In genomic region chr3:9352917-9353823, GRCh38 we compare ENCODE assay signal across 7 cellular contexts. TPM values are rescaled to one million over a fixed set of nuclear protein-coding genes. Genes with fewer than 3 reads are reported as not detected.
DNase-seq lines count a peak whose midpoint lies in the region; ATAC-seq and TF ChIP-seq lines count a peak whose summit lies in the region.

No MANE protein-coding gene starts in this region.

- H3K9me2 ChIP-seq in PC-3 (replicated peaks; ENCODE audit: low read length), result no peaks in the 10 kb centered on the region

- no peaks in the 10 kb centered on the region for H3K36me3 ChIP-seq in PC-3 (ENCODE audit: low read depth, low read length)
- H3K36me3 ChIP-seq in thoracic aorta, result no peaks in the 10 kb centered on the region

- CTCF ChIA-PET in GM10248 (lab: Yijun Ruan, JAX) (interaction anchor here (0.7 to 3.4 kb wide), 24 partner anchors 9 to 381 kb away, joined by 3 to 44 read pairs (median 4); partner anchors contain the start of gene THUMPD3), PC-3 (lab: Charles Lee) (interaction anchor here (0.7 to 1.4 kb wide), 13 partner anchors 8 to 396 kb away, joined by 3 to 7 read pairs (median 4); partner anchors contain the start of genes SETD5 and THUMPD3)

- H3K4me2 ChIP-seq in PC-3 (ENCODE audit: low read length), result peak overlapping the region; percentile 61

- H3K27ac Mint-ChIP-seq in neural crest cell (ENCODE audit: unreplicated experiment), result no peak overlapping the region

- no peaks in the 10 kb centered on the region for H3K79me2 ChIP-seq in PC-3 (ENCODE audit: low read length)

- ATAC-seq in PC-3 (peak; percentile 52), thoracic aorta (ENCODE audit: insufficient number of reproducible peaks, low FRiP score, low read depth) (peak; percentile 82)

- H3K27me3 ChIP-seq in PC-3 (ENCODE audit: low read length) (no peaks in the 10 kb centered on the region), thoracic aorta (replicated peaks; ENCODE audit: insufficient read depth) (no peaks in the 10 kb centered on the region)

- no TSS peak for BruUV-seq in PC-3 (replicated peaks; lab: Mats Ljungman, UMichigan)

- no peaks in the 10 kb centered on the region for H4K20me1 ChIP-seq in PC-3 (ENCODE audit: low read length)

- H2AFZ ChIP-seq in PC-3 (ENCODE audit: low read length), result peak overlapping the region; percentile 31; the same call in 1 of the 2 replicates

- H3K27me3 Mint-ChIP-seq in neural crest cell (ENCODE audit: low read depth), result no peaks in the 10 kb centered on the region

- peak overlapping the region; percentile 81 for H3K9ac ChIP-seq in PC-3 (ENCODE audit: low read length)

- no peaks in the 10 kb centered on the region for H3K36me3 Mint-ChIP-seq in neural crest cell (ENCODE audit: low read depth)

- peaks cover 22% of the 10 kb centered on the region for H3K4me1 Mint-ChIP-seq in neural crest cell

- H3K9me3 Mint-ChIP-seq in neural crest cell, result no peaks in the 10 kb centered on the region

- H3K4me1 ChIP-seq in PC-3 (ENCODE audit: insufficient read depth, low read length) (peaks cover 74% of the 10 kb centered on the region), thoracic aorta (ENCODE audit: control insufficient read depth in 1 of 2, low read depth in 2 of 2) (no peaks in the 10 kb centered on the region)

- H3K9me3 ChIP-seq in PC-3 (ENCODE audit: low read length) (no peaks in the 10 kb centered on the region), thoracic aorta (no peaks in the 10 kb centered on the region)

- intact Hi-C loops in PC-3 (cut with micrococcal nuclease), result loop anchor here (1.0 to 5.0 kb wide), 7 partner anchors 10 to 382 kb away; partner anchors contain the start of genes SRGAP3 and THUMPD3

- peak; percentile 62 for DNase-seq in GM10248 (ENCODE audit: extremely low spot score)
- peak; percentile 33 for DNase-seq in HK-2 (ENCODE audit: unreplicated experiment)
- DNase-seq in PC-3, result peak; percentile 80
- peak; percentile 22 for DNase-seq in activated T-helper 1 cell treated with Interleukin-2 at 50 U/mL for 16 hours (ENCODE audit: low read depth)
- DNase-seq in fibroblast of the conjunctiva (ENCODE audit: low read depth), result peak; percentile 74
- DNase-seq in neural crest cell (ENCODE audit: low read depth, low spot score), result peak; percentile 59
- no peak for DNase-seq in thoracic aorta (ENCODE audit: low spot score)

- POLR2A ChIA-PET in GM10248 (lab: Yijun Ruan, JAX) (interaction anchor here (0.8 kb wide), 1 partner anchor 43 kb away, joined by 3 read pairs; no protein-coding TSS in a partner anchor), PC-3 (lab: Charles Lee; ENCODE audit: unreplicated experiment) (interaction anchor here (0.6 kb wide), 1 partner anchor 44 kb away, joined by 3 read pairs; the partner anchor contains the start of gene SETD5)

- peak overlapping the region; percentile 17; the same call in 1 of the 2 replicates for H3K4me3 ChIP-seq in PC-3 (ENCODE audit: low read length)
- no peak overlapping the region for H3K4me3 ChIP-seq in thoracic aorta

- peaks cover 5% of the 10 kb centered on the region for H3F3A ChIP-seq in PC-3 (ENCODE audit: low read length, unreplicated experiment)

- TF ChIP-seq CTCF in GM10248 (IDR thresholded peaks at IDR 0.05; ENCODE audit: control extremely low read depth, extremely low read depth, low read depth, missing control alignments), result peak; percentile 82
- peak; percentile 99 for TF ChIP-seq CTCF in PC-3 (conservative IDR thresholded peaks at IDR 0.05; ENCODE audit: low read depth, low read length)
- peak; percentile 94 for TF ChIP-seq CTCF in neural crest cell (conservative IDR thresholded peaks at IDR 0.05)
- TF ChIP-seq CTCF in thoracic aorta (IDR thresholded peaks at IDR 0.05), result peak; percentile 76

- H3K27ac ChIP-seq in PC-3 (ENCODE audit: low read length), result peak overlapping the region; percentile 98
- H3K27ac ChIP-seq in thoracic aorta, result no peak overlapping the region

- H3K4me3 Mint-ChIP-seq in neural crest cell, result no peak overlapping the region

RNA-seq across cellular contexts. Expression of gene THUMPD3, which starts 9.7 kb away (rescaled TPM):
- total RNA-seq in PC-3 (2014; rRNA removed), result 45.3 and 65.5 TPM in 2 replicates
- 56.9 and 61.0 TPM in 2 replicates for total RNA-seq in neural crest cell
- total RNA-seq in thoracic aorta, result 10 to 100 TPM; 11.9 to 31.9 TPM

RNA-seq across cellular contexts. Expression of gene SETD5, which starts 44.2 kb away (rescaled TPM):
- total RNA-seq in PC-3 (2014; rRNA removed) (64.9 and 74.9 TPM in 2 replicates), neural crest cell (198 and 206 TPM in 2 replicates), thoracic aorta (100 to 1,000 TPM; 102 to 131 TPM)
